23 cellular contexts compared by ENCODE assay signal in genomic region chrX:106286053-106286650, GRCh38.
DNase-seq lines count a peak whose midpoint lies in the region; ATAC-seq and TF ChIP-seq lines count a peak whose summit lies in the region.
"Had no signal": no experiment of that assay in that cellular context is flagged by ENCODE, and none has a peak within 500 bp of the region (broad histone marks: within the 10 kb centered on the region; RNA-seq: fewer than 3 reads in every experiment).

No MANE protein-coding gene starts in this region.

- H3K4ac ChIP-seq in mesendoderm (ENCODE audit: low read depth, low read length): no peak overlapping the region

- H3K18ac ChIP-seq in mesendoderm (ENCODE audit: low read length): no peak overlapping the region

- H3K4me1 ChIP-seq in HCT116 (ENCODE audit: control insufficient read depth in 1 of 2, insufficient read depth in 2 of 2, low read length in 2 of 2) (peaks cover 0 to 12% of the 10 kb centered on the region in 2 experiments; a peak in 2 of 4 replicates), mesendoderm (ENCODE audit: control insufficient read depth, low read depth, low read length) (no peaks in the 10 kb centered on the region), OCI-LY7 (ENCODE audit: insufficient read depth, low read length, poor library complexity, severe bottlenecking) (no peaks in the 10 kb centered on the region)
- H3K4me1 ChIP-seq: adrenal gland, parathyroid adenoma, vagina had no signal

- no peak for TF ChIP-seq CTCF in HCT116 (IDR thresholded peaks at IDR 0.05 in 2 of 3, conservative IDR thresholded peaks at IDR 0.05 in 1 of 3; ENCODE audit: borderline replicate concordance in 1 of 3, insufficient read depth in 1 of 3, low read depth in 2 of 3, low read length in 2 of 3)
- no peak for TF ChIP-seq CTCF in fibroblast of mammary gland (conservative IDR thresholded peaks at IDR 0.05; ENCODE audit: control insufficient read depth, insufficient read depth, low read depth, low read length)
- TF ChIP-seq CTCF in OCI-LY7 (conservative IDR thresholded peaks at IDR 0.05; ENCODE audit: low read length): no peak

- H3K56ac ChIP-seq in mesendoderm (ENCODE audit: low read length): no peak overlapping the region

- RAD21 ChIA-PET in HCT116 (lab: Charles Lee; ENCODE audit: low non-redundant PET in 1 of 2, low total read pairs in 2 of 2, uncharacterized antibody in 2 of 2, unreplicated experiment in 2 of 2): no interaction called here

- H3K9me2 ChIP-seq in HCT116 (ENCODE audit: insufficient read depth) (no peaks in the 10 kb centered on the region), OCI-LY7 (ENCODE audit: insufficient read depth, low read length) (no peaks in the 10 kb centered on the region)

- TF ChIP-seq POLR2A in HCT116 (IDR thresholded peaks at IDR 0.05; ENCODE audit: borderline replicate concordance, extremely low read depth, insufficient read depth, insufficient read length): no peak

- no peak overlapping the region for H2BK15ac ChIP-seq in mesendoderm (replicated peaks; ENCODE audit: low read depth)

- no peak for TF ChIP-seq RAD21 in HCT116 (IDR thresholded peaks at IDR 0.05; ENCODE audit: low read depth)

- H3K27ac ChIP-seq in HCT116 (ENCODE audit: low read depth, low read length) (no peak overlapping the region), mesendoderm (ENCODE audit: low read depth, low read length) (no peak overlapping the region), OCI-LY7 (ENCODE audit: low read depth, low read length, poor library complexity, severe bottlenecking) (no peak overlapping the region)
- H3K27ac ChIP-seq: adrenal gland, dorsolateral prefrontal cortex, parathyroid adenoma, vagina had no signal

- H3K36me3 ChIP-seq in HCT116 (ENCODE audit: control insufficient read depth in 1 of 2, insufficient read depth in 2 of 2, low read length in 2 of 2): no peaks in the 10 kb centered on the region
- no peaks in the 10 kb centered on the region for H3K36me3 ChIP-seq in mesendoderm (ENCODE audit: control insufficient read depth, insufficient read depth, low read length)
- H3K36me3 ChIP-seq in OCI-LY7 (ENCODE audit: insufficient read depth, low read length): no peaks in the 10 kb centered on the region
- H3K36me3 ChIP-seq: adrenal gland, vagina had no signal

- intact Hi-C loops in HCT116 (cut with micrococcal nuclease) (no loop called here), OCI-LY7 (cut with micrococcal nuclease; ENCODE audit: unreplicated experiment) (no loop called here)

- H2AFZ ChIP-seq in HCT116 (ENCODE audit: low read depth, low read length, poor library complexity, severe bottlenecking) (peak overlapping the region; percentile 35), OCI-LY7 (ENCODE audit: low read length) (no peak overlapping the region)
- H2AFZ ChIP-seq: parathyroid adenoma had no signal

- no peaks in the 10 kb centered on the region for H3K27me3 ChIP-seq in HCT116 (ENCODE audit: insufficient read depth, low read length)
- H3K27me3 ChIP-seq in mesendoderm (ENCODE audit: insufficient read depth, low read length, poor library complexity): no peaks in the 10 kb centered on the region
- H3K27me3 ChIP-seq: vagina had no signal

- no peak overlapping the region for H2AK5ac ChIP-seq in mesendoderm (ENCODE audit: low read length)

- peak; percentile 22 for DNase-seq in HCT116 (ENCODE audit: low read depth, low spot score)
- peak; percentile 9 for DNase-seq in SW480 (ENCODE audit: low spot score)
- DNase-seq in fibroblast of mammary gland (ENCODE audit: low read depth): peak; percentile 52
- DNase-seq in mesendoderm: peak; percentile 24
- no peak for DNase-seq in hypothalamus (lab: John Stamatoyannopoulos, UW)
- no peak for DNase-seq in OCI-LY7 (ENCODE audit: low spot score)
- DNase-seq: activated naive CD4-positive, alpha-beta T cell; activated T-cell treated with anti-CD3 and anti-CD28 coated beads, Interleukin-2, amount 50 U/mL, for 1 hour; adrenal gland; caudate nucleus; DMS 273 treated with DMSO at 0.1 percent for 48 hours; dorsolateral prefrontal cortex; H9; Karpas-422; midbrain; NCI-H1048; NCI-H187; NCI-H69; T-helper 9 cell had no signal

- no peaks in the 10 kb centered on the region for H3K79me2 ChIP-seq in HCT116 (ENCODE audit: insufficient read depth, low read length)
- H3K79me2 ChIP-seq in mesendoderm (ENCODE audit: control insufficient read depth, insufficient read depth, low read length): no peaks in the 10 kb centered on the region
- no peaks in the 10 kb centered on the region for H3K79me2 ChIP-seq in OCI-LY7 (ENCODE audit: insufficient read depth, low read depth, low read length)
- H3K79me2 ChIP-seq: parathyroid adenoma had no signal

- ATAC-seq in HCT116 (peak; percentile 73), HG03565 (IDR thresholded peaks at IDR 0.05; ENCODE audit: unreplicated experiment) (no peak), GM21619 (IDR thresholded peaks at IDR 0.05; ENCODE audit: unreplicated experiment) (no peak)

- H2BK5ac ChIP-seq in mesendoderm (ENCODE audit: low read length): no peak overlapping the region

- no peak overlapping the region for H4K8ac ChIP-seq in mesendoderm (ENCODE audit: low read depth, low read length)

- H4K20me1 ChIP-seq in HCT116 (ENCODE audit: insufficient read depth) (no peaks in the 10 kb centered on the region), OCI-LY7 (ENCODE audit: insufficient read depth, low read length) (no peaks in the 10 kb centered on the region)

- CTCF ChIA-PET in HCT116 (lab: Charles Lee): no interaction called here
- CTCF ChIA-PET in OCI-LY7 (lab: Charles Lee; ENCODE audit: unreplicated experiment): no interaction called here

- H2BK120ac ChIP-seq in mesendoderm (ENCODE audit: low read depth, low read length): no peak overlapping the region

- H3K9me3 ChIP-seq in HCT116 (ENCODE audit: control insufficient read depth in 1 of 2, insufficient read depth in 1 of 2, low read depth in 1 of 2, low read length in 2 of 2) (no peaks in the 10 kb centered on the region), OCI-LY7 (ENCODE audit: low read length) (no peaks in the 10 kb centered on the region)
- H3K9me3 ChIP-seq: adrenal gland, vagina had no signal

- no peak overlapping the region for H3K23ac ChIP-seq in mesendoderm (ENCODE audit: low read length)

- no peaks in the 10 kb centered on the region for H3K79me1 ChIP-seq in mesendoderm (ENCODE audit: low read length)

- no peak overlapping the region for H3K9ac ChIP-seq in HCT116 (ENCODE audit: low read length)
- no peak overlapping the region for H3K9ac ChIP-seq in mesendoderm (ENCODE audit: low read length)
- H3K9ac ChIP-seq: parathyroid adenoma had no signal

- POLR2A ChIA-PET in HCT116 (lab: Charles Lee) (no interaction called here), OCI-LY7 (lab: Charles Lee) (no interaction called here)

- peak overlapping the region; percentile 36 for H3K4me2 ChIP-seq in HCT116 (ENCODE audit: low read length)
- H3K4me2 ChIP-seq in mesendoderm (ENCODE audit: low read length): no peak overlapping the region
- H3K4me2 ChIP-seq in OCI-LY7 (ENCODE audit: low read length): no peak overlapping the region

- H4K5ac ChIP-seq in mesendoderm (ENCODE audit: low read length): no peak overlapping the region

- H3K4me3 ChIP-seq in HCT116 (replicated peaks in 1 of 2; ENCODE audit: low read depth in 1 of 2, low read length in 2 of 2): no peak overlapping the region
- no peak overlapping the region for H3K4me3 ChIP-seq in fibroblast of mammary gland (ENCODE audit: control insufficient read depth, low read depth, low read length)
- no peak overlapping the region for H3K4me3 ChIP-seq in mesendoderm (ENCODE audit: low read length)
- no peak overlapping the region for H3K4me3 ChIP-seq in OCI-LY7 (ENCODE audit: low read depth, low read length, poor library complexity, severe bottlenecking)
- H3K4me3 ChIP-seq: adrenal gland, dorsolateral prefrontal cortex, vagina had no signal

- WGBS in mesendoderm (ENCODE audit: extremely low coverage, insufficient coverage, low lambda C conversion rate): no CpG with 5 or more reads among the region's 1 CpG

- no TSS peak for BruUV-seq in HCT116 (replicated peaks; lab: Mats Ljungman, UMichigan)
- no TSS peak for BruUV-seq in OCI-LY7 (replicated peaks; lab: Mats Ljungman, UMichigan)

TF ChIP-seq in HCT116, 20 proteins besides CTCF, POLR2A, EP300 and RAD21:
- TF ChIP-seq SP1 (IDR thresholded peaks at IDR 0.05; ENCODE audit: low read depth) (no peak), EZH2phosphoT487 (IDR thresholded peaks at IDR 0.05; ENCODE audit: borderline replicate concordance) (no peak), CBX3 (IDR thresholded peaks at IDR 0.05; ENCODE audit: low read depth) (no peak), REST (IDR thresholded peaks at IDR 0.05; ENCODE audit: low read depth) (no peak), EZH2 (IDR thresholded peaks at IDR 0.05) (no peak), SRF (IDR thresholded peaks at IDR 0.05; ENCODE audit: low read depth) (no peak)
- TF ChIP-seq, protein P1, sequence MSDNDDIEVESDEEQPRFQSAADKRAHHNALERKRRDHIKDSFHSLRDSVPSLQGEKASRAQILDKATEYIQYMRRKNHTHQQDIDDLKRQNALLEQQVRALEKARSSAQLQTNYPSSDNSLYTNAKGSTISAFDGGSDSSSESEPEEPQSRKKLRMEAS (IDR thresholded peaks at IDR 0.05): peak; percentile 26; the same call in 1 of the 2 replicates

Comparison
In these comparisons a context has a peak if more than half of its experiments do, and no peak if none do; other contexts are left out.
1. DNase-seq: peak in HCT116 (single experiment), SW480 (single experiment), fibroblast of mammary gland (single experiment) and mesendoderm (single experiment); none in hypothalamus (0 of 51) and OCI-LY7 (single experiment).